In the genomic region with DNA sequence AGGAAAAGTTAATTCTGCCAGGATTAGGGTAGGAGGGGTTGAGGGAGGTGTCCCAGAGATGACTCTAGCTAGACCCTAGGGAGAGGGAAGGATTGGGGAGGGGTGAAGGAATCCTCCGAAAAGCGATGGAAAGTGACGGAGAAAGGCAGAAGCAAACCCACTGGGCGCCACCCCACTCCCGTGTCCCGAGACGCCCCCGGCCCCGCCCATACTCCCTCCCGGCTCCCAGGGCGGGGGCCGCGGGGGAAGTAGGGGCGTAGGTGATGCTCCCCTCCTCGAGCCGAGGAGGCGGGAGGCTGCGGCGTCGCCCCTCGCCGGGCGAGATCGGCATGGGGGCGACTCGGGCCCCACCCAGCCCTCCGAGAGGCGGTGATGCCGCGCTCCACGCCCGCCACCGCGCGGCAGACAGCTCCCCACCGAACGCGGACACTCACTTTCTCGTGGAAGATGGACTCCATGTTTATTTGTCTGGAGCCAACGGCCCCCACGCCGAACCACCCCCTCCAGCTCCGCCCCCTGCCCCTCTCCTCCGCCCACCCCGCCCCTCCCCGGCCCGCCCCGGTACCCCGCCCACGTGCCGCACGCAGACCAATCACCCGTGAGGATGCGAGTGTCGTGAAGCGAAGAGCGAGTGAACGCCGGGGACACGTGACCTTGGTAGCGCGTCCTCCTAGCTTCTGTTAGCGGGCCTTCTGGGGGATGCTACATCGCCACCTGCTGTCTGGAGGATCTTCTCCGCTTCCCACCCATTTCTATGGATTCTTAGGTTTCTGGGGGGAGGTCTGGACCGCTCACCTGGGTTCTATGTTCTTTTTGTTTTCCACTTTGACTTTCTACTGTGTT, we compare ENCODE assay signal across 1 cellular context.
TF ChIP-seq lines count a peak whose summit lies in the region.

A gene (minus strand): TSS at position 488 of the 843 bp plus-strand sequence. CDS start 30 bp downstream, at position 458.

TF ChIP-seq in K562, 482 proteins besides CTCF, POLR2A, EP300 and RAD21 (continued from another document and continues in another):
- TF ChIP-seq, protein P1, sequence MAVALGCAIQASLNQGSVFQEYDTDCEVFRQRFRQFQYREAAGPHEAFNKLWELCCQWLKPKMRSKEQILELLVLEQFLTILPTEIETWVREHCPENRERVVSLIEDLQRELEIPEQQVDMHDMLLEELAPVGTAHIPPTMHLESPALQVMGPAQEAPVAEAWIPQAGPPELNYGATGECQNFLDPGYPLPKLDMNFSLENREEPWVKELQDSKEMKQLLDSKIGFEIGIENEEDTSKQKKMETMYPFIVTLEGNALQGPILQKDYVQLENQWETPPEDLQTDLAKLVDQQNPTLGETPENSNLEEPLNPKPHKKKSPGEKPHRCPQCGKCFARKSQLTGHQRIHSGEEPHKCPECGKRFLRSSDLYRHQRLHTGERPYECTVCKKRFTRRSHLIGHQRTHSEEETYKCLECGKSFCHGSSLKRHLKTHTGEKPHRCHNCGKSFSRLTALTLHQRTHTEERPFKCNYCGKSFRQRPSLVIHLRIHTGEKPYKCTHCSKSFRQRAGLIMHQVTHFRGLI (CRISPR knock-in tag; IDR thresholded peaks at IDR 0.05), result no peak
- TF ChIP-seq ILF3 (IDR thresholded peaks at IDR 0.05; ENCODE audit: borderline replicate concordance) (no peak), TFAM (CRISPR knock-in tag; conservative IDR thresholded peaks at IDR 0.05) (no peak), TAF9B (IDR thresholded peaks at IDR 0.05; ENCODE audit: partially characterized antibody) (no peak), DIDO1 (tag; IDR thresholded peaks at IDR 0.05; ENCODE audit: low read depth) (no peak), BMI1 (IDR thresholded peaks at IDR 0.05; ENCODE audit: low read length) (no peak), NR1H2 (CRISPR knock-in tag; IDR thresholded peaks at IDR 0.05) (no peak), MTA2 (IDR thresholded peaks at IDR 0.05; ENCODE audit: low read depth) (no peak), FOXM1 (IDR thresholded peaks at IDR 0.05; ENCODE audit: low read depth) (0 out of 2 replicates have a peak, but pooled peaks have one; percentile 14), FOXM1 (CRISPR knock-in tag; IDR thresholded peaks at IDR 0.05; ENCODE audit: low read depth) (no peak), ZNF436 (CRISPR knock-in tag; IDR thresholded peaks at IDR 0.05) (no peak), NCOR1 (IDR thresholded peaks at IDR 0.05) (no peak; the same call in 1 of the 2 replicates), ASH1L (IDR thresholded peaks at IDR 0.05; ENCODE audit: borderline replicate concordance, low read depth, partially characterized antibody) (no peak), HNRNPL (IDR thresholded peaks at IDR 0.05; ENCODE audit: low read depth, low read length) (no peak), RFX7 (CRISPR knock-in tag; IDR thresholded peaks at IDR 0.05) (no peak), COPS2 (conservative IDR thresholded peaks at IDR 0.05) (no peak), ZFP30 (CRISPR knock-in tag; IDR thresholded peaks at IDR 0.05; ENCODE audit: borderline replicate concordance) (no peak), FOXA1 (IDR thresholded peaks at IDR 0.05; ENCODE audit: borderline replicate concordance) (no peak), BRD9 (IDR thresholded peaks at IDR 0.05; ENCODE audit: low read depth, partially characterized antibody) (no peak), RFX5 (IDR thresholded peaks at IDR 0.05; ENCODE audit: low read depth, low read length) (no peak), KLF10 (CRISPR knock-in tag; IDR thresholded peaks at IDR 0.05) (no peak), CBX5 (IDR thresholded peaks at IDR 0.05; ENCODE audit: borderline replicate concordance, low read depth) (no peak)
- TF ChIP-seq, protein P2, sequence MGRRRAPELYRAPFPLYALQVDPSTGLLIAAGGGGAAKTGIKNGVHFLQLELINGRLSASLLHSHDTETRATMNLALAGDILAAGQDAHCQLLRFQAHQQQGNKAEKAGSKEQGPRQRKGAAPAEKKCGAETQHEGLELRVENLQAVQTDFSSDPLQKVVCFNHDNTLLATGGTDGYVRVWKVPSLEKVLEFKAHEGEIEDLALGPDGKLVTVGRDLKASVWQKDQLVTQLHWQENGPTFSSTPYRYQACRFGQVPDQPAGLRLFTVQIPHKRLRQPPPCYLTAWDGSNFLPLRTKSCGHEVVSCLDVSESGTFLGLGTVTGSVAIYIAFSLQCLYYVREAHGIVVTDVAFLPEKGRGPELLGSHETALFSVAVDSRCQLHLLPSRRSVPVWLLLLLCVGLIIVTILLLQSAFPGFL (CRISPR knock-in tag; IDR thresholded peaks at IDR 0.05), result no peak
- TF ChIP-seq, protein P3, sequence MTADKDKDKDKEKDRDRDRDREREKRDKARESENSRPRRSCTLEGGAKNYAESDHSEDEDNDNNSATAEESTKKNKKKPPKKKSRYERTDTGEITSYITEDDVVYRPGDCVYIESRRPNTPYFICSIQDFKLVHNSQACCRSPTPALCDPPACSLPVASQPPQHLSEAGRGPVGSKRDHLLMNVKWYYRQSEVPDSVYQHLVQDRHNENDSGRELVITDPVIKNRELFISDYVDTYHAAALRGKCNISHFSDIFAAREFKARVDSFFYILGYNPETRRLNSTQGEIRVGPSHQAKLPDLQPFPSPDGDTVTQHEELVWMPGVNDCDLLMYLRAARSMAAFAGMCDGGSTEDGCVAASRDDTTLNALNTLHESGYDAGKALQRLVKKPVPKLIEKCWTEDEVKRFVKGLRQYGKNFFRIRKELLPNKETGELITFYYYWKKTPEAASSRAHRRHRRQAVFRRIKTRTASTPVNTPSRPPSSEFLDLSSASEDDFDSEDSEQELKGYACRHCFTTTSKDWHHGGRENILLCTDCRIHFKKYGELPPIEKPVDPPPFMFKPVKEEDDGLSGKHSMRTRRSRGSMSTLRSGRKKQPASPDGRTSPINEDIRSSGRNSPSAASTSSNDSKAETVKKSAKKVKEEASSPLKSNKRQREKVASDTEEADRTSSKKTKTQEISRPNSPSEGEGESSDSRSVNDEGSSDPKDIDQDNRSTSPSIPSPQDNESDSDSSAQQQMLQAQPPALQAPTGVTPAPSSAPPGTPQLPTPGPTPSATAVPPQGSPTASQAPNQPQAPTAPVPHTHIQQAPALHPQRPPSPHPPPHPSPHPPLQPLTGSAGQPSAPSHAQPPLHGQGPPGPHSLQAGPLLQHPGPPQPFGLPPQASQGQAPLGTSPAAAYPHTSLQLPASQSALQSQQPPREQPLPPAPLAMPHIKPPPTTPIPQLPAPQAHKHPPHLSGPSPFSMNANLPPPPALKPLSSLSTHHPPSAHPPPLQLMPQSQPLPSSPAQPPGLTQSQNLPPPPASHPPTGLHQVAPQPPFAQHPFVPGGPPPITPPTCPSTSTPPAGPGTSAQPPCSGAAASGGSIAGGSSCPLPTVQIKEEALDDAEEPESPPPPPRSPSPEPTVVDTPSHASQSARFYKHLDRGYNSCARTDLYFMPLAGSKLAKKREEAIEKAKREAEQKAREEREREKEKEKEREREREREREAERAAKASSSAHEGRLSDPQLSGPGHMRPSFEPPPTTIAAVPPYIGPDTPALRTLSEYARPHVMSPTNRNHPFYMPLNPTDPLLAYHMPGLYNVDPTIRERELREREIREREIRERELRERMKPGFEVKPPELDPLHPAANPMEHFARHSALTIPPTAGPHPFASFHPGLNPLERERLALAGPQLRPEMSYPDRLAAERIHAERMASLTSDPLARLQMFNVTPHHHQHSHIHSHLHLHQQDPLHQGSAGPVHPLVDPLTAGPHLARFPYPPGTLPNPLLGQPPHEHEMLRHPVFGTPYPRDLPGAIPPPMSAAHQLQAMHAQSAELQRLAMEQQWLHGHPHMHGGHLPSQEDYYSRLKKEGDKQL (CRISPR knock-in tag; IDR thresholded peaks at IDR 0.05; ENCODE audit: borderline replicate concordance), result no peak
- TF ChIP-seq, protein P4, sequence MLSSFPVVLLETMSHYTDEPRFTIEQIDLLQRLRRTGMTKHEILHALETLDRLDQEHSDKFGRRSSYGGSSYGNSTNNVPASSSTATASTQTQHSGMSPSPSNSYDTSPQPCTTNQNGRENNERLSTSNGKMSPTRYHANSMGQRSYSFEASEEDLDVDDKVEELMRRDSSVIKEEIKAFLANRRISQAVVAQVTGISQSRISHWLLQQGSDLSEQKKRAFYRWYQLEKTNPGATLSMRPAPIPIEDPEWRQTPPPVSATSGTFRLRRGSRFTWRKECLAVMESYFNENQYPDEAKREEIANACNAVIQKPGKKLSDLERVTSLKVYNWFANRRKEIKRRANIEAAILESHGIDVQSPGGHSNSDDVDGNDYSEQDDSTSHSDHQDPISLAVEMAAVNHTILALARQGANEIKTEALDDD (IDR thresholded peaks at IDR 0.05), result no peak
- TF ChIP-seq, protein P5, sequence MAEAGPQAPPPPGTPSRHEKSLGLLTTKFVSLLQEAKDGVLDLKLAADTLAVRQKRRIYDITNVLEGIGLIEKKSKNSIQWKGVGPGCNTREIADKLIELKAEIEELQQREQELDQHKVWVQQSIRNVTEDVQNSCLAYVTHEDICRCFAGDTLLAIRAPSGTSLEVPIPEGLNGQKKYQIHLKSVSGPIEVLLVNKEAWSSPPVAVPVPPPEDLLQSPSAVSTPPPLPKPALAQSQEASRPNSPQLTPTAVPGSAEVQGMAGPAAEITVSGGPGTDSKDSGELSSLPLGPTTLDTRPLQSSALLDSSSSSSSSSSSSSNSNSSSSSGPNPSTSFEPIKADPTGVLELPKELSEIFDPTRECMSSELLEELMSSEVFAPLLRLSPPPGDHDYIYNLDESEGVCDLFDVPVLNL (CRISPR knock-in tag; IDR thresholded peaks at IDR 0.05; ENCODE audit: low read depth), result no peak
- TF ChIP-seq, protein P6, sequence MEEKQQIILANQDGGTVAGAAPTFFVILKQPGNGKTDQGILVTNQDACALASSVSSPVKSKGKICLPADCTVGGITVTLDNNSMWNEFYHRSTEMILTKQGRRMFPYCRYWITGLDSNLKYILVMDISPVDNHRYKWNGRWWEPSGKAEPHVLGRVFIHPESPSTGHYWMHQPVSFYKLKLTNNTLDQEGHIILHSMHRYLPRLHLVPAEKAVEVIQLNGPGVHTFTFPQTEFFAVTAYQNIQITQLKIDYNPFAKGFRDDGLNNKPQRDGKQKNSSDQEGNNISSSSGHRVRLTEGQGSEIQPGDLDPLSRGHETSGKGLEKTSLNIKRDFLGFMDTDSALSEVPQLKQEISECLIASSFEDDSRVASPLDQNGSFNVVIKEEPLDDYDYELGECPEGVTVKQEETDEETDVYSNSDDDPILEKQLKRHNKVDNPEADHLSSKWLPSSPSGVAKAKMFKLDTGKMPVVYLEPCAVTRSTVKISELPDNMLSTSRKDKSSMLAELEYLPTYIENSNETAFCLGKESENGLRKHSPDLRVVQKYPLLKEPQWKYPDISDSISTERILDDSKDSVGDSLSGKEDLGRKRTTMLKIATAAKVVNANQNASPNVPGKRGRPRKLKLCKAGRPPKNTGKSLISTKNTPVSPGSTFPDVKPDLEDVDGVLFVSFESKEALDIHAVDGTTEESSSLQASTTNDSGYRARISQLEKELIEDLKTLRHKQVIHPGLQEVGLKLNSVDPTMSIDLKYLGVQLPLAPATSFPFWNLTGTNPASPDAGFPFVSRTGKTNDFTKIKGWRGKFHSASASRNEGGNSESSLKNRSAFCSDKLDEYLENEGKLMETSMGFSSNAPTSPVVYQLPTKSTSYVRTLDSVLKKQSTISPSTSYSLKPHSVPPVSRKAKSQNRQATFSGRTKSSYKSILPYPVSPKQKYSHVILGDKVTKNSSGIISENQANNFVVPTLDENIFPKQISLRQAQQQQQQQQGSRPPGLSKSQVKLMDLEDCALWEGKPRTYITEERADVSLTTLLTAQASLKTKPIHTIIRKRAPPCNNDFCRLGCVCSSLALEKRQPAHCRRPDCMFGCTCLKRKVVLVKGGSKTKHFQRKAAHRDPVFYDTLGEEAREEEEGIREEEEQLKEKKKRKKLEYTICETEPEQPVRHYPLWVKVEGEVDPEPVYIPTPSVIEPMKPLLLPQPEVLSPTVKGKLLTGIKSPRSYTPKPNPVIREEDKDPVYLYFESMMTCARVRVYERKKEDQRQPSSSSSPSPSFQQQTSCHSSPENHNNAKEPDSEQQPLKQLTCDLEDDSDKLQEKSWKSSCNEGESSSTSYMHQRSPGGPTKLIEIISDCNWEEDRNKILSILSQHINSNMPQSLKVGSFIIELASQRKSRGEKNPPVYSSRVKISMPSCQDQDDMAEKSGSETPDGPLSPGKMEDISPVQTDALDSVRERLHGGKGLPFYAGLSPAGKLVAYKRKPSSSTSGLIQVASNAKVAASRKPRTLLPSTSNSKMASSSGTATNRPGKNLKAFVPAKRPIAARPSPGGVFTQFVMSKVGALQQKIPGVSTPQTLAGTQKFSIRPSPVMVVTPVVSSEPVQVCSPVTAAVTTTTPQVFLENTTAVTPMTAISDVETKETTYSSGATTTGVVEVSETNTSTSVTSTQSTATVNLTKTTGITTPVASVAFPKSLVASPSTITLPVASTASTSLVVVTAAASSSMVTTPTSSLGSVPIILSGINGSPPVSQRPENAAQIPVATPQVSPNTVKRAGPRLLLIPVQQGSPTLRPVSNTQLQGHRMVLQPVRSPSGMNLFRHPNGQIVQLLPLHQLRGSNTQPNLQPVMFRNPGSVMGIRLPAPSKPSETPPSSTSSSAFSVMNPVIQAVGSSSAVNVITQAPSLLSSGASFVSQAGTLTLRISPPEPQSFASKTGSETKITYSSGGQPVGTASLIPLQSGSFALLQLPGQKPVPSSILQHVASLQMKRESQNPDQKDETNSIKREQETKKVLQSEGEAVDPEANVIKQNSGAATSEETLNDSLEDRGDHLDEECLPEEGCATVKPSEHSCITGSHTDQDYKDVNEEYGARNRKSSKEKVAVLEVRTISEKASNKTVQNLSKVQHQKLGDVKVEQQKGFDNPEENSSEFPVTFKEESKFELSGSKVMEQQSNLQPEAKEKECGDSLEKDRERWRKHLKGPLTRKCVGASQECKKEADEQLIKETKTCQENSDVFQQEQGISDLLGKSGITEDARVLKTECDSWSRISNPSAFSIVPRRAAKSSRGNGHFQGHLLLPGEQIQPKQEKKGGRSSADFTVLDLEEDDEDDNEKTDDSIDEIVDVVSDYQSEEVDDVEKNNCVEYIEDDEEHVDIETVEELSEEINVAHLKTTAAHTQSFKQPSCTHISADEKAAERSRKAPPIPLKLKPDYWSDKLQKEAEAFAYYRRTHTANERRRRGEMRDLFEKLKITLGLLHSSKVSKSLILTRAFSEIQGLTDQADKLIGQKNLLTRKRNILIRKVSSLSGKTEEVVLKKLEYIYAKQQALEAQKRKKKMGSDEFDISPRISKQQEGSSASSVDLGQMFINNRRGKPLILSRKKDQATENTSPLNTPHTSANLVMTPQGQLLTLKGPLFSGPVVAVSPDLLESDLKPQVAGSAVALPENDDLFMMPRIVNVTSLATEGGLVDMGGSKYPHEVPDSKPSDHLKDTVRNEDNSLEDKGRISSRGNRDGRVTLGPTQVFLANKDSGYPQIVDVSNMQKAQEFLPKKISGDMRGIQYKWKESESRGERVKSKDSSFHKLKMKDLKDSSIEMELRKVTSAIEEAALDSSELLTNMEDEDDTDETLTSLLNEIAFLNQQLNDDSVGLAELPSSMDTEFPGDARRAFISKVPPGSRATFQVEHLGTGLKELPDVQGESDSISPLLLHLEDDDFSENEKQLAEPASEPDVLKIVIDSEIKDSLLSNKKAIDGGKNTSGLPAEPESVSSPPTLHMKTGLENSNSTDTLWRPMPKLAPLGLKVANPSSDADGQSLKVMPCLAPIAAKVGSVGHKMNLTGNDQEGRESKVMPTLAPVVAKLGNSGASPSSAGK (IDR thresholded peaks at IDR 0.05), result no peak
- TF ChIP-seq, protein P7, sequence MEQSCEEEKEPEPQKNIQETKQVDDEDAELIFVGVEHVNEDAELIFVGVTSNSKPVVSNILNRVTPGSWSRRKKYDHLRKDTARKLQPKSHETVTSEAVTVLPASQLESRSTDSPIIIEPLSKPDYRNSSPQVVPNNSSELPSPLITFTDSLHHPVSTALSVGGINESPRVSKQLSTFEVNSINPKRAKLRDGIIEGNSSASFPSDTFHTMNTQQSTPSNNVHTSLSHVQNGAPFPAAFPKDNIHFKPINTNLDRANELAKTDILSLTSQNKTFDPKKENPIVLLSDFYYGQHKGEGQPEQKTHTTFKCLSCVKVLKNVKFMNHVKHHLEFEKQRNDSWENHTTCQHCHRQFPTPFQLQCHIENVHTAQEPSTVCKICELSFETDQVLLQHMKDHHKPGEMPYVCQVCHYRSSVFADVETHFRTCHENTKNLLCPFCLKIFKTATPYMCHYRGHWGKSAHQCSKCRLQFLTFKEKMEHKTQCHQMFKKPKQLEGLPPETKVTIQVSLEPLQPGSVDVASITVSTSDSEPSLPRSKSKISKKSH (CRISPR knock-in tag; IDR thresholded peaks at IDR 0.05), result no peak
